ENCODE assay signal across 1 cellular context in the genomic region with DNA sequence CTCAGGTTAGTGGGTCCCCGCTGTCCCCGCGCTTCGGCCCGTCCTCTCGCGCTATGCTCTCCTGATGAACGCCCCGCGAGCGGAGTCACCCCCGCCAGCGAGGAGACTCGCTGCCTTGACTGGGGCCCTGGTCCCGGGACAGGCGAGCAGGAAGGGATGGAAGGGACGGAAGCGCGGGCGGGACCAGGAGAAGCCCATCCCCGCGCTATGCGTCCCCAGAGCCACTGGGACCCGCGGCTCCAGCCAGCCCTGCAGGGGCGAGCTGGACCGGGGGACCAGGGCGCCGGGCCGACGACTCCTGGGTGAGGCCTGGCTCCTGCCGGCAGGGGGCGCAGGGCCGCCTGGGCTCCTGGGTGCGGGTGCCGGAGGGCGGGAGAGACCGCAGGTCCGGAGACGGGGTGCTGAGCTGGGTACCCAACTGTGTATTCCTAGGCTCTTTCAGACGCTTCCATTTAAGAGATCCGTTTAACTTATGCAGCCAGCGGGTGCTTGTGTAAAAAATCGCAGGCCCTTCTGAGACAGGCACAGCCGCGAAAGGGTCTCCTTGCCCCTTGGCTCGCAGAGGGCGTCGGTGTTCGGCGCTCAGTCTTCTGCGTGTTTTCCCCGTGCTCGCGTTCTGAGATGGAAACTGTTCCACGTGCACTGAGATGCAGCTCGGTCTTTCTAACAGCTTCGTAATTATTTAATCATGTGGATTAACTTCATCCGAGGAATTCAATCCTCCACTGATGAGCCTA.
TF ChIP-seq lines count a peak whose summit lies in the region.

No MANE protein-coding gene starts in this region.

TF ChIP-seq in HepG2, 621 proteins besides CTCF, POLR2A, EP300 and RAD21 (continued from another document and continues in another):
- no peak for TF ChIP-seq NFAT5 (CRISPR knock-in tag; IDR thresholded peaks at IDR 0.05)
- TF ChIP-seq, protein P1, sequence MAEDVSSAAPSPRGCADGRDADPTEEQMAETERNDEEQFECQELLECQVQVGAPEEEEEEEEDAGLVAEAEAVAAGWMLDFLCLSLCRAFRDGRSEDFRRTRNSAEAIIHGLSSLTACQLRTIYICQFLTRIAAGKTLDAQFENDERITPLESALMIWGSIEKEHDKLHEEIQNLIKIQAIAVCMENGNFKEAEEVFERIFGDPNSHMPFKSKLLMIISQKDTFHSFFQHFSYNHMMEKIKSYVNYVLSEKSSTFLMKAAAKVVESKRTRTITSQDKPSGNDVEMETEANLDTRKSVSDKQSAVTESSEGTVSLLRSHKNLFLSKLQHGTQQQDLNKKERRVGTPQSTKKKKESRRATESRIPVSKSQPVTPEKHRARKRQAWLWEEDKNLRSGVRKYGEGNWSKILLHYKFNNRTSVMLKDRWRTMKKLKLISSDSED (CRISPR knock-in tag; IDR thresholded peaks at IDR 0.05) = no peak
- TF ChIP-seq GPBP1L1 (CRISPR knock-in tag; IDR thresholded peaks at IDR 0.05) = no peak
- no peak for TF ChIP-seq FOXM1 (CRISPR knock-in tag; IDR thresholded peaks at IDR 0.05)
- TF ChIP-seq, protein P2, sequence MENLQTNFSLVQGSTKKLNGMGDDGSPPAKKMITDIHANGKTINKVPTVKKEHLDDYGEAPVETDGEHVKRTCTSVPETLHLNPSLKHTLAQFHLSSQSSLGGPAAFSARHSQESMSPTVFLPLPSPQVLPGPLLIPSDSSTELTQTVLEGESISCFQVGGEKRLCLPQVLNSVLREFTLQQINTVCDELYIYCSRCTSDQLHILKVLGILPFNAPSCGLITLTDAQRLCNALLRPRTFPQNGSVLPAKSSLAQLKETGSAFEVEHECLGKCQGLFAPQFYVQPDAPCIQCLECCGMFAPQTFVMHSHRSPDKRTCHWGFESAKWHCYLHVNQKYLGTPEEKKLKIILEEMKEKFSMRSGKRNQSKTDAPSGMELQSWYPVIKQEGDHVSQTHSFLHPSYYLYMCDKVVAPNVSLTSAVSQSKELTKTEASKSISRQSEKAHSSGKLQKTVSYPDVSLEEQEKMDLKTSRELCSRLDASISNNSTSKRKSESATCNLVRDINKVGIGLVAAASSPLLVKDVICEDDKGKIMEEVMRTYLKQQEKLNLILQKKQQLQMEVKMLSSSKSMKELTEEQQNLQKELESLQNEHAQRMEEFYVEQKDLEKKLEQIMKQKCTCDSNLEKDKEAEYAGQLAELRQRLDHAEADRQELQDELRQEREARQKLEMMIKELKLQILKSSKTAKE (CRISPR knock-in tag; IDR thresholded peaks at IDR 0.05; ENCODE audit: borderline replicate concordance) = no peak
- peak; percentile 64 for TF ChIP-seq UBTF (CRISPR knock-in tag; IDR thresholded peaks at IDR 0.05)
- TF ChIP-seq ZNF296 (CRISPR knock-in tag; conservative IDR thresholded peaks at IDR 0.05) = no peak
- TF ChIP-seq HES4 (CRISPR knock-in tag; IDR thresholded peaks at IDR 0.05; ENCODE audit: borderline replicate concordance) = peak; percentile 42; the same call in 1 of the 2 replicates
- no peak for TF ChIP-seq TIGD3 (CRISPR knock-in tag; IDR thresholded peaks at IDR 0.05; ENCODE audit: borderline replicate concordance)
- TF ChIP-seq KLF13 (CRISPR knock-in tag; IDR thresholded peaks at IDR 0.05) = no peak
- no peak for TF ChIP-seq ZBTB39 (CRISPR knock-in tag; IDR thresholded peaks at IDR 0.05)
- no peak for TF ChIP-seq ZNF740 (CRISPR knock-in tag; IDR thresholded peaks at IDR 0.05)
- TF ChIP-seq ZFY (CRISPR knock-in tag; IDR thresholded peaks at IDR 0.05) = 0 out of 2 replicates have a peak, but pooled peaks have one; percentile 30
- TF ChIP-seq ZNF879 (CRISPR knock-in tag; IDR thresholded peaks at IDR 0.05) = no peak
- TF ChIP-seq YY1 (IDR thresholded peaks at IDR 0.05; ENCODE audit: insufficient read depth, insufficient replicate concordance, low read depth, low read length) = no peak
- no peak; the same call in 1 of the 2 replicates for TF ChIP-seq ZNF766 (CRISPR knock-in tag; IDR thresholded peaks at IDR 0.05; ENCODE audit: borderline replicate concordance)
- no peak for TF ChIP-seq PHF5A (CRISPR knock-in tag; IDR thresholded peaks at IDR 0.05; ENCODE audit: low read depth, unreplicated experiment)
- TF ChIP-seq, protein P3, sequence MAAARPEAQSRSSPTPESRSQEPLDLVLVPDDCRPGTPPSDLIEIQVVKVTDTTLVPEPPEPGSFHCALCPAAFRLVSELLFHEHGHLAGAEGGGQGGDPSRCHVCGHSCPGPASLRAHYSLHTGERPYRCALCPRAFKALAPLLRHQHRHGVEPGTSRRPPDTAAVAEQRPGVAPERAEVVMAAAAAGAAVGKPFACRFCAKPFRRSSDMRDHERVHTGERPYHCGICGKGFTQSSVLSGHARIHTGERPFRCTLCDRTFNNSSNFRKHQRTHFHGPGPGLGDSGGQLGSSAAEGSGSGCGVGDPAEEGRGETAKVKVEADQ (CRISPR knock-in tag; IDR thresholded peaks at IDR 0.05; ENCODE audit: borderline replicate concordance) = no peak
- no peak for TF ChIP-seq RFX1 (IDR thresholded peaks at IDR 0.05)
- no peak for TF ChIP-seq ZBTB3 (CRISPR knock-in tag; IDR thresholded peaks at IDR 0.05; ENCODE audit: borderline replicate concordance, low read depth)
- no peak for TF ChIP-seq ZNF281 (CRISPR knock-in tag; IDR thresholded peaks at IDR 0.05; ENCODE audit: borderline replicate concordance)
